In the genomic region with DNA sequence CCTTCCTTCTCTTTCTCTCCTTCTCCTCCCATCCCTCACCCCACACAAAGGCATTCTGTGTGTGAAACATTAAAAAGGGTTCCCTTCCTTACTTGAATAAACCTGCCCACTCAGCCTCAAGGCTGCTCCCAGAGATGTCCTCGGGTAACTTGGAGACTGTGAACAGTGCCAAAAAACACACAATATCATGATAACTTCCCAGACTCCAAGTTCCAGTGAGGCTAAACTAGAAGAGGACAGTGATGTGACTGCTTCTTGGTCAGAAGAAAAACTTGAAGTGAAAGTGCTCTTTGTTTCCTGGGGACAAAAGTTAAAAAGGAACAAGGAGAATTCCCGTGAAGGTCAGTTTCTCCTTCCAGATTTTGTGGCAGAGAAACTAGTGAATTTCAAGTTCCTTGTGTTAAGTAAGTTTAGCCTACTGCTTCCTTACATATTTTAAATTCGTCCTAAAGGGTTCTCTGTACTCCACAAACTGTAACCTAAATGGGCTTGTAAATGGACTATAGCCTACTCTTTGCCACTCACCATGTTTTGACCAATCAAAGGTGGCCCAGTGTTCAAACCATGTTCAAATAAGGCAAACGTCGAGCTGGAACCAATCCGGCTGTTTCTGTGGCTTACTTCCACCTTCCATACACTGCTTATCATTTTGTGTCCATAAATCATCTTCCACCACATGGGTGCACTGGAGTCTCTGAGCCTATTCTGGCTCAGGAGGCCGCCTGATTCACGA, we compare ENCODE assay signal across 1 cellular context.
TF ChIP-seq lines count a peak whose summit lies in the region.

No MANE protein-coding gene starts in this region.

TF ChIP-seq in K562, 482 proteins besides CTCF, POLR2A, EP300 and RAD21 (continued from another document and continues in another):
- TF ChIP-seq ZNF449 (CRISPR knock-in tag; IDR thresholded peaks at IDR 0.05) (no peak), GABPB1 (CRISPR knock-in tag; IDR thresholded peaks at IDR 0.05) (no peak), KDM4B (IDR thresholded peaks at IDR 0.05; ENCODE audit: borderline replicate concordance in 2 of 2, low read depth in 1 of 2) (no peak), ZNF165 (CRISPR knock-in tag; IDR thresholded peaks at IDR 0.05; ENCODE audit: borderline replicate concordance) (no peak), ILF3 (IDR thresholded peaks at IDR 0.05; ENCODE audit: borderline replicate concordance) (no peak), RFX7 (CRISPR knock-in tag; IDR thresholded peaks at IDR 0.05) (no peak), GATAD2B (IDR thresholded peaks at IDR 0.05; ENCODE audit: borderline replicate concordance) (no peak), TOE1 (IDR thresholded peaks at IDR 0.05; ENCODE audit: borderline replicate concordance) (no peak), TOE1 (CRISPR knock-in tag; IDR thresholded peaks at IDR 0.05; ENCODE audit: borderline replicate concordance, low read depth) (no peak), THRB (CRISPR knock-in tag; conservative IDR thresholded peaks at IDR 0.05) (0 out of 2 replicates have a peak, but pooled peaks have one; percentile 39), CSDE1 (IDR thresholded peaks at IDR 0.05) (no peak), CHCHD3 (CRISPR knock-in tag; IDR thresholded peaks at IDR 0.05) (no peak), ZBTB40 (IDR thresholded peaks at IDR 0.05) (peak; percentile 10; the same call in 1 of the 2 replicates), ZBTB40 (CRISPR knock-in tag; IDR thresholded peaks at IDR 0.05) (no peak), ZBTB2 (IDR thresholded peaks at IDR 0.05) (no peak), GTF2E2 (tag; IDR thresholded peaks at IDR 0.05) (peak; percentile 49; the same call in 1 of the 2 replicates), ZNF655 (CRISPR knock-in tag; IDR thresholded peaks at IDR 0.05) (no peak), PHTF2 (CRISPR knock-in tag; IDR thresholded peaks at IDR 0.05) (no peak)
- TF ChIP-seq, protein P1, sequence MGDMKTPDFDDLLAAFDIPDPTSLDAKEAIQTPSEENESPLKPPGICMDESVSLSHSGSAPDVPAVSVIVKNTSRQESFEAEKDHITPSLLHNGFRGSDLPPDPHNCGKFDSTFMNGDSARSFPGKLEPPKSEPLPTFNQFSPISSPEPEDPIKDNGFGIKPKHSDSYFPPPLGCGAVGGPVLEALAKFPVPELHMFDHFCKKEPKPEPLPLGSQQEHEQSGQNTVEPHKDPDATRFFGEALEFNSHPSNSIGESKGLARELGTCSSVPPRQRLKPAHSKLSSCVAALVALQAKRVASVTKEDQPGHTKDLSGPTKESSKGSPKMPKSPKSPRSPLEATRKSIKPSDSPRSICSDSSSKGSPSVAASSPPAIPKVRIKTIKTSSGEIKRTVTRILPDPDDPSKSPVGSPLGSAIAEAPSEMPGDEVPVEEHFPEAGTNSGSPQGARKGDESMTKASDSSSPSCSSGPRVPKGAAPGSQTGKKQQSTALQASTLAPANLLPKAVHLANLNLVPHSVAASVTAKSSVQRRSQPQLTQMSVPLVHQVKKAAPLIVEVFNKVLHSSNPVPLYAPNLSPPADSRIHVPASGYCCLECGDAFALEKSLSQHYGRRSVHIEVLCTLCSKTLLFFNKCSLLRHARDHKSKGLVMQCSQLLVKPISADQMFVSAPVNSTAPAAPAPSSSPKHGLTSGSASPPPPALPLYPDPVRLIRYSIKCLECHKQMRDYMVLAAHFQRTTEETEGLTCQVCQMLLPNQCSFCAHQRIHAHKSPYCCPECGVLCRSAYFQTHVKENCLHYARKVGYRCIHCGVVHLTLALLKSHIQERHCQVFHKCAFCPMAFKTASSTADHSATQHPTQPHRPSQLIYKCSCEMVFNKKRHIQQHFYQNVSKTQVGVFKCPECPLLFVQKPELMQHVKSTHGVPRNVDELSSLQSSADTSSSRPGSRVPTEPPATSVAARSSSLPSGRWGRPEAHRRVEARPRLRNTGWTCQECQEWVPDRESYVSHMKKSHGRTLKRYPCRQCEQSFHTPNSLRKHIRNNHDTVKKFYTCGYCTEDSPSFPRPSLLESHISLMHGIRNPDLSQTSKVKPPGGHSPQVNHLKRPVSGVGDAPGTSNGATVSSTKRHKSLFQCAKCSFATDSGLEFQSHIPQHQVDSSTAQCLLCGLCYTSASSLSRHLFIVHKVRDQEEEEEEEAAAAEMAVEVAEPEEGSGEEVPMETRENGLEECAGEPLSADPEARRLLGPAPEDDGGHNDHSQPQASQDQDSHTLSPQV (IDR thresholded peaks at IDR 0.05) = peak; percentile 41; the same call in 1 of the 2 replicates
- TF ChIP-seq, protein P2, sequence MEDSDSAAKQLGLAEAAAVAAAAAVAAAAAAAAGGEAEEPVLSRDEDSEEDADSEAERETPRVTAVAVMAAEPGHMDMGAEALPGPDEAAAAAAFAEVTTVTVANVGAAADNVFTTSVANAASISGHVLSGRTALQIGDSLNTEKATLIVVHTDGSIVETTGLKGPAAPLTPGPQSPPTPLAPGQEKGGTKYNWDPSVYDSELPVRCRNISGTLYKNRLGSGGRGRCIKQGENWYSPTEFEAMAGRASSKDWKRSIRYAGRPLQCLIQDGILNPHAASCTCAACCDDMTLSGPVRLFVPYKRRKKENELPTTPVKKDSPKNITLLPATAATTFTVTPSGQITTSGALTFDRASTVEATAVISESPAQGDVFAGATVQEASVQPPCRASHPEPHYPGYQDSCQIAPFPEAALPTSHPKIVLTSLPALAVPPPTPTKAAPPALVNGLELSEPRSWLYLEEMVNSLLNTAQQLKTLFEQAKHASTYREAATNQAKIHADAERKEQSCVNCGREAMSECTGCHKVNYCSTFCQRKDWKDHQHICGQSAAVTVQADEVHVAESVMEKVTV (CRISPR knock-in tag; IDR thresholded peaks at IDR 0.05) = no peak
- TF ChIP-seq, protein P3, sequence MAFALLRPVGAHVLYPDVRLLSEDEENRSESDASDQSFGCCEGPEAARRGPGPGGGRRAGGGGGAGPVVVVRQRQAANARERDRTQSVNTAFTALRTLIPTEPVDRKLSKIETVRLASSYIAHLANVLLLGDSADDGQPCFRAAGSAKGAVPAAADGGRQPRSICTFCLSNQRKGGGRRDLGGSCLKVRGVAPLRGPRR (CRISPR knock-in tag; IDR thresholded peaks at IDR 0.05) = no peak
- TF ChIP-seq, protein P4, sequence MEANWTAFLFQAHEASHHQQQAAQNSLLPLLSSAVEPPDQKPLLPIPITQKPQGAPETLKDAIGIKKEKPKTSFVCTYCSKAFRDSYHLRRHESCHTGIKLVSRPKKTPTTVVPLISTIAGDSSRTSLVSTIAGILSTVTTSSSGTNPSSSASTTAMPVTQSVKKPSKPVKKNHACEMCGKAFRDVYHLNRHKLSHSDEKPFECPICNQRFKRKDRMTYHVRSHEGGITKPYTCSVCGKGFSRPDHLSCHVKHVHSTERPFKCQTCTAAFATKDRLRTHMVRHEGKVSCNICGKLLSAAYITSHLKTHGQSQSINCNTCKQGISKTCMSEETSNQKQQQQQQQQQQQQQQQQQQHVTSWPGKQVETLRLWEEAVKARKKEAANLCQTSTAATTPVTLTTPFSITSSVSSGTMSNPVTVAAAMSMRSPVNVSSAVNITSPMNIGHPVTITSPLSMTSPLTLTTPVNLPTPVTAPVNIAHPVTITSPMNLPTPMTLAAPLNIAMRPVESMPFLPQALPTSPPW (CRISPR knock-in tag; IDR thresholded peaks at IDR 0.05) = peak; percentile 26; the same call in 1 of the 2 replicates
